ENCODE assay signal across 1 cellular context in genomic region chr19:54551950-54552912, GRCh38.
TF ChIP-seq lines count a peak whose summit lies in the region.

No MANE protein-coding gene starts in this region.

TF ChIP-seq in K562, 482 proteins besides CTCF, POLR2A, EP300 and RAD21:
- no peak for TF ChIP-seq CREM (IDR thresholded peaks at IDR 0.05; ENCODE audit: low read depth)
- peak; percentile 34; the same call in 1 of the 2 replicates for TF ChIP-seq RAD51 (IDR thresholded peaks at IDR 0.05; ENCODE audit: borderline replicate concordance, low read depth)
- no peak for TF ChIP-seq ZNF764 (CRISPR knock-in tag; IDR thresholded peaks at IDR 0.05; ENCODE audit: low read depth)
- peak; percentile 56 for TF ChIP-seq USF1 (CRISPR knock-in tag; IDR thresholded peaks at IDR 0.05)
- no peak for TF ChIP-seq ZNF174 (CRISPR knock-in tag; IDR thresholded peaks at IDR 0.05)
- TF ChIP-seq BHLHE40 (IDR thresholded peaks at IDR 0.05; ENCODE audit: low read length), result peak; percentile 70
- no peak for TF ChIP-seq U2AF1 (optimal IDR thresholded peaks at IDR 0.05; ENCODE audit: low read depth, low read length)
- TF ChIP-seq, protein P1, sequence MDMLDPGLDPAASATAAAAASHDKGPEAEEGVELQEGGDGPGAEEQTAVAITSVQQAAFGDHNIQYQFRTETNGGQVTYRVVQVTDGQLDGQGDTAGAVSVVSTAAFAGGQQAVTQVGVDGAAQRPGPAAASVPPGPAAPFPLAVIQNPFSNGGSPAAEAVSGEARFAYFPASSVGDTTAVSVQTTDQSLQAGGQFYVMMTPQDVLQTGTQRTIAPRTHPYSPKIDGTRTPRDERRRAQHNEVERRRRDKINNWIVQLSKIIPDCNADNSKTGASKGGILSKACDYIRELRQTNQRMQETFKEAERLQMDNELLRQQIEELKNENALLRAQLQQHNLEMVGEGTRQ (CRISPR knock-in tag; IDR thresholded peaks at IDR 0.05), result peak; percentile 70
- no peak for TF ChIP-seq SMAD2 (IDR thresholded peaks at IDR 0.05; ENCODE audit: low read depth, low read length)
- TF ChIP-seq, protein P2, sequence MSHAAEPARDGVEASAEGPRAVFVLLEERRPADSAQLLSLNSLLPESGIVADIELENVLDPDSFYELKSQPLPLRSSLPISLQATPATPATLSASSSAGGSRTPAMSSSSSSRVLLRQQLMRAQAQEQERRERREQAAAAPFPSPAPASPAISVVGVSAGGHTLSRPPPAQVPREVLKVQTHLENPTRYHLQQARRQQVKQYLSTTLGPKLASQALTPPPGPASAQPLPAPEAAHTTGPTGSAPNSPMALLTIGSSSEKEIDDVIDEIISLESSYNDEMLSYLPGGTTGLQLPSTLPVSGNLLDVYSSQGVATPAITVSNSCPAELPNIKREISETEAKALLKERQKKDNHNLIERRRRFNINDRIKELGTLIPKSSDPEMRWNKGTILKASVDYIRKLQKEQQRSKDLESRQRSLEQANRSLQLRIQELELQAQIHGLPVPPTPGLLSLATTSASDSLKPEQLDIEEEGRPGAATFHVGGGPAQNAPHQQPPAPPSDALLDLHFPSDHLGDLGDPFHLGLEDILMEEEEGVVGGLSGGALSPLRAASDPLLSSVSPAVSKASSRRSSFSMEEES (CRISPR knock-in tag; IDR thresholded peaks at IDR 0.05), result peak; percentile 85
- TF ChIP-seq HNRNPUL1 (IDR thresholded peaks at IDR 0.05; ENCODE audit: low read length), result no peak
- TF ChIP-seq FIP1L1 (IDR thresholded peaks at IDR 0.05; ENCODE audit: low read depth, low read length, poor library complexity, severe bottlenecking), result no peak
